23 cellular contexts compared by ENCODE assay signal in the genomic region with DNA sequence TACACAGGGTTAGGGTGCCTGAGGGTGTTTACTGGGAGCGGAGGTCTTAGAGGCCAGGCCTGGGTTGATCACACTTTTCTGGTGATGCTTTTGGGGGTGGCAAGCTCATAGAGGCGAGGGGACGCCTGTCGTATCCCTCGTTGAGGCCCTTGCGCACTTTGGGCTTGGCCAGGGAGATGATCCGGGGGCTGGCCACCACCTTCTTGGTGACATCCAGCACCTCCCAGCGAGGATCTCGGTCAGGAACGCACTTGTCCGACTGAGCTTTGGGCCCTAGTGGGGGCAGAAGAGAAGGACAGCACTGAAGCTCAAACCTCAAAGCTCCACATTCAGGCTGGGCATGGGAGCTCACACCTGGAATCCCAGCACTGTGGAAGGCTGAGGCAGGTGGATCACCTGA. TPM values are rescaled to one million over a fixed set of nuclear protein-coding genes. Genes with fewer than 3 reads are reported as not detected.
"Had no signal": no experiment of that assay in that cellular context is flagged by ENCODE, and none has a peak within 500 bp of the region (broad histone marks: within the 10 kb centered on the region; RNA-seq: fewer than 3 reads in every experiment).

No MANE protein-coding gene starts in this region.

- H3K27ac Mint-ChIP-seq: memory B cell; naive B cell; nephron; stimulated activated naive CD8-positive, alpha-beta T cell treated with anti-CD3 and anti-CD28 coated beads, Interleukin-15, Interleukin-2, amounts not matched to agents 100 ng/mL and 50 ng/mL, for 24 hours had no signal

- H3K4me1 ChIP-seq: esophagus muscularis mucosa, gastrocnemius medialis, lower lobe of right lung, testis, tibial nerve had no signal

- DNase-seq: caudate nucleus; effector CD8-positive, alpha-beta T cell; gastrocnemius medialis; heart right ventricle; hypothalamus; left ventricle myocardium inferior; lower lobe of right lung; midbrain; naive B cell; small intestine; stimulated activated CD4-positive, alpha-beta T cell treated with anti-CD3 and anti-CD28 coated beads, Interleukin-2, amount 100 ng/mL, for 48 hours; testis had no signal

- H3K27me3 ChIP-seq: testis had no signal

- H3K4me1 Mint-ChIP-seq: memory B cell, naive B cell, nephron had no signal

- ATAC-seq: gastrocnemius medialis, heart right ventricle, lower lobe of right lung had no signal

- H3K9me3 Mint-ChIP-seq: nephron; stimulated activated naive CD8-positive, alpha-beta T cell treated with anti-CD3 and anti-CD28 coated beads, Interleukin-15, Interleukin-2, amounts not matched to agents 100 ng/mL and 50 ng/mL, for 24 hours had no signal

- H3K4me3 ChIP-seq: coronary artery, dorsolateral prefrontal cortex, esophagus muscularis mucosa, gastrocnemius medialis, heart right ventricle, left ventricle myocardium inferior, lower lobe of right lung, testis, tibial nerve had no signal

- H3K27ac ChIP-seq: coronary artery, dorsolateral prefrontal cortex, epithelial cell of prostate, esophagus muscularis mucosa, gastrocnemius medialis, heart right ventricle, left ventricle myocardium inferior, lower lobe of right lung, testis, tibial nerve had no signal

- H3K9me3 ChIP-seq: esophagus muscularis mucosa, gastrocnemius medialis, heart right ventricle, left ventricle myocardium inferior, lower lobe of right lung, testis had no signal

- FAIRE-seq: endometrium, islet of Langerhans, small intestine had no signal

- H3K4me3 Mint-ChIP-seq: memory B cell; naive B cell; nephron; stimulated activated naive CD8-positive, alpha-beta T cell treated with anti-CD3 and anti-CD28 coated beads, Interleukin-15, Interleukin-2, amounts not matched to agents 100 ng/mL and 50 ng/mL, for 24 hours had no signal

- H3K36me3 ChIP-seq: esophagus muscularis mucosa, gastrocnemius medialis, heart right ventricle, left ventricle myocardium inferior, lower lobe of right lung, tibial nerve had no signal

RNA-seq across cellular contexts. Expression of gene C2CD4C, which starts 46.8 kb away (rescaled TPM):
- total RNA-seq: fibroblast of villous mesenchyme had no signal
